In genomic region chrX:53279296-53280237, GRCh38 we compare ENCODE assay signal across 9 cellular contexts. TPM values are rescaled to one million over a fixed set of nuclear protein-coding genes. Genes with fewer than 3 reads are reported as not detected.
DNase-seq lines count a peak whose midpoint lies in the region; ATAC-seq and TF ChIP-seq lines count a peak whose summit lies in the region.
"Had no signal": no experiment of that assay in that cellular context is flagged by ENCODE, and none has a peak within 500 bp of the region (broad histone marks: within the 10 kb centered on the region; RNA-seq: fewer than 3 reads in every experiment).

No MANE protein-coding gene starts in this region.

- H3K9me3 ChIP-seq in Caco-2 = no peaks in the 10 kb centered on the region

- no peaks in the 10 kb centered on the region for H3K27me3 Mint-ChIP-seq in Caco-2 (ENCODE audit: insufficient read depth, unreplicated experiment)

- H3K4me1 ChIP-seq in Caco-2 = peaks cover 7% of the 10 kb centered on the region; the same call in 1 of the 2 replicates

- no peaks in the 10 kb centered on the region for H3K9me3 Mint-ChIP-seq in Caco-2 (ENCODE audit: unreplicated experiment)
- H3K9me3 Mint-ChIP-seq: T-cell had no signal

- CTCF ChIA-PET in Caco-2 (lab: Charles Lee) = no interaction called here

- no TSS peak for BruUV-seq in Caco-2 (replicated peaks; lab: Mats Ljungman, UMichigan)

- intact Hi-C loops in Caco-2 (cut with micrococcal nuclease; ENCODE audit: unreplicated experiment) (no loop called here), posterior vena cava (cut with DNase I) (no loop called here)

- ATAC-seq in GM19463 (IDR thresholded peaks at IDR 0.05; ENCODE audit: unreplicated experiment) = no peak
- no peak for ATAC-seq in HG02623 (IDR thresholded peaks at IDR 0.05; ENCODE audit: unreplicated experiment)

- POLR2A ChIA-PET in Caco-2 (lab: Charles Lee) = no interaction called here

- no peak overlapping the region for H3K4me3 ChIP-seq in Caco-2 (ENCODE audit: low read depth, low read length)
- peak overlapping the region; percentile 8 to 51 for H3K4me3 ChIP-seq in cardiac fibroblast (replicated peaks in 1 of 2; ENCODE audit: low read depth in 2 of 2, low read length in 2 of 2)

- H3K4me1 Mint-ChIP-seq in Caco-2 (ENCODE audit: low read depth, unreplicated experiment) = no peaks in the 10 kb centered on the region

- TF ChIP-seq CTCF in Caco-2 (IDR thresholded peaks at IDR 0.05; ENCODE audit: insufficient read depth in 1 of 2, low read depth in 1 of 2, low read length in 1 of 2, severe bottlenecking in 1 of 2, unreplicated experiment in 1 of 2) (no peak), cardiac fibroblast (IDR thresholded peaks at IDR 0.05; ENCODE audit: low read depth, low read length) (no peak)

- no peaks in the 10 kb centered on the region for H3K36me3 ChIP-seq in Caco-2 (ENCODE audit: control insufficient read depth, insufficient read depth, low read length)

- DNase-seq in Caco-2 = no peak
- DNase-seq in HT-29 (ENCODE audit: low spot score) = peak; percentile 26
- DNase-seq in cardiac fibroblast (ENCODE audit: low read depth in 2 of 2) = no peak
- DNase-seq in posterior vena cava (ENCODE audit: low spot score) = peak; percentile 62
- no peak for DNase-seq in central memory CD4-positive, alpha-beta T cell
- DNase-seq: NCI-H1417 treated with DMSO at 0.1 percent for 48 hours had no signal

- H3K27me3 ChIP-seq in Caco-2 (replicated peaks; ENCODE audit: control insufficient read depth, insufficient read depth, low read length) = no peaks in the 10 kb centered on the region

- peak overlapping the region; percentile 13 for H3K4me3 Mint-ChIP-seq in Caco-2 (ENCODE audit: unreplicated experiment)

- no peaks in the 10 kb centered on the region for H3K36me3 Mint-ChIP-seq in Caco-2 (ENCODE audit: insufficient read depth, unreplicated experiment)
- H3K36me3 Mint-ChIP-seq: T-cell had no signal

- H3K27ac Mint-ChIP-seq in Caco-2 (ENCODE audit: unreplicated experiment) = peak overlapping the region; percentile 61

RNA-seq across cellular contexts. Expression of gene IQSEC2, which starts 1.8 kb away (rescaled TPM):
- total RNA-seq in Caco-2 (2022) (1.4 and 1.8 TPM in 2 replicates), posterior vena cava (1 to 10 TPM; 8.3 to 9.4 TPM)
- total RNA-seq in HT-29 (2014; rRNA removed; shearing (Covaris generic)) = 11.7 and 13.5 TPM in 2 replicates

RNA-seq across cellular contexts. Expression of gene KDM5C, which starts 54.6 kb away (rescaled TPM):
- 84.5 and 90.5 TPM in 2 replicates for total RNA-seq in Caco-2 (2022)
- total RNA-seq in HT-29 (2014; rRNA removed; shearing (Covaris generic)) = 126 and 128 TPM in 2 replicates
- total RNA-seq in posterior vena cava = 10 to 100 TPM; 66.0 to 77.8 TPM

Comparison
In these comparisons a context has a peak if more than half of its experiments do, and no peak if none do; other contexts are left out.
1. DNase-seq: peak in HT-29 (single experiment) and posterior vena cava (single experiment); none in Caco-2 (0 of 2), cardiac fibroblast (0 of 2) and central memory CD4-positive, alpha-beta T cell (single experiment).